Comparison of ENCODE assay signal across 8 cellular contexts in the genomic region with DNA sequence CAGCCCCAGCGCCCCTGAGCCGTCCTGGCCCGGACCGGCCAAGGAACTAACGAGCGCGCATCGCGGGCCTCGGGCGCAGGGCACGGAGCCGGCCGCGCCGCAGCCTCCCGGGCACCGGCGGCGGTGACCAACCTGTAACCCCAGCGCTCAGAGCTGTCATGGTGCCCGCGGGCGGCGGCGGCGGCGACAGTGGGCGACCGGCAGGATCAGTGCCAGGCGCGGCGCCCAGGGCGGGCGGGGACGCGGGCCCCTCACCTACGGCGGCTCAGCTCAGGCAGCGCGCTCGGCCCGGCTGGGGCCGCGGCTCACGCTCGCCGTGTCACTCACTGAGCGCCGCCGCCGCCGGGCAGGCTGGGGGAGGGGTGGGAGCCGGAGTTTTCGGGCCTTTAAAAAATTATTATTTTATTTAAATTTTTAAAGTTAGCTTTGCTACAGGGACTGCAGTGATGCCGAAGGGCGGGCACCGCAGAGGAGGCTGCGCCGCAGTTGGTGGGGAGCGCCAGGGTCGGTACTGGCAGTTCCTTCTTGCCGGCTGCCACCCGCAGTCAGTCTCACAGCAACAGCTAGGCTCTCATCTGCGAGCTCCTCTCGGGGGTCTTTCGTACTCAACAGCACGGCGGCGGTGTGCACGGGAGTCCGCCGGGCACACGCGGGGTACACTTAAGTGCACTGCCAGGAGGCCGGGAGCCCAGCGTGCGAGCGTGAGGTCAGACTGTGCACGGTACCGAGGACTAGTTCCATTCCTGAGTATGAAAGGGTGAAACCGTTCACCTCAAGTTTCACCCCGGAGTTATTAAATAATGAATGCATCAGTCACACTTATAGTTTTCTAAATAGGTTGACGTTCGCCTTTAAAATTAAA. TPM values are rescaled to one million over a fixed set of nuclear protein-coding genes. Genes with fewer than 3 reads are reported as not detected.
A peak's percentile ranks its signal among the peaks of the same experiment; 100 is the strongest.
DNase-seq lines count a peak whose midpoint lies in the region; ATAC-seq and TF ChIP-seq lines count a peak whose summit lies in the region.

Gene NALCN (minus strand): TSS at position 328 of the 862 bp plus-strand sequence. CDS start 17,382 bp downstream, outside the sequence.

- no peaks in the 10 kb centered on the region for H3K27me3 ChIP-seq in testis

- TF ChIP-seq POLR2A in lower leg skin (IDR thresholded peaks at IDR 0.05) (no peak), testis (IDR thresholded peaks at IDR 0.05) (no peak)

- no peaks in the 10 kb centered on the region for H3K4me1 ChIP-seq in ES-I3 (ENCODE audit: insufficient read depth, low read length)
- H3K4me1 ChIP-seq in testis = no peaks in the 10 kb centered on the region

- no peaks in the 10 kb centered on the region for H3K36me3 ChIP-seq in ES-I3 (ENCODE audit: insufficient read depth, low read length)
- H3K36me3 ChIP-seq in testis (ENCODE audit: low read depth, missing control alignments) = no peaks in the 10 kb centered on the region

- WGBS in lower leg skin, 2 donors = 2 to 4% methylated on average over 41 to 44 of the region's 85 CpGs
- 1 to 3% methylated on average over 47 to 63 of the region's 85 CpGs for WGBS in testis, 2 donors

- H3K27ac ChIP-seq in cingulate gyrus (ENCODE audit: low read depth, low read length) (peak within 1 kb of the TSS; percentile 83), testis (peak within 1 kb of the TSS in 1 of 2 donors; percentile 56)

- ATAC-seq in HG03025 (IDR thresholded peaks at IDR 0.05; ENCODE audit: low FRiP score, unreplicated experiment) (no peak), HG03520 (IDR thresholded peaks at IDR 0.05; ENCODE audit: unreplicated experiment) (no peak)

- TF ChIP-seq CTCF in lower leg skin (IDR thresholded peaks at IDR 0.05) (no peak), testis (IDR thresholded peaks at IDR 0.05) (no peak)

- peak within 1 kb of the TSS; percentile 57; the same call in 1 of the 2 replicates for H3K9ac ChIP-seq in ES-I3 (ENCODE audit: low read depth, low read length)

- DNase-seq in NCI-H146 treated with DMSO at 0.1 percent for 48 hours (lab: John Stamatoyannopoulos, UW; ENCODE audit: unreplicated experiment) (peak; percentile 62), lower leg skin (ENCODE audit: low spot score in 2 of 2) (no peak), testis (peak; percentile 31), germinal center (ENCODE audit: low spot score) (no peak)

- H3K4me3 ChIP-seq in lower leg skin (ENCODE audit: low read depth, poor library complexity, severe bottlenecking) = peak within 1 kb of the TSS; percentile 15
- H3K4me3 ChIP-seq in testis = peak within 1 kb of the TSS; percentile 63

- intact Hi-C loops in lower leg skin (cut with DNase I; ENCODE audit: low total_unique reads) = no loop called here
- intact Hi-C loops in testis (cut with DNase I; ENCODE audit: low total_unique reads) = no loop called here

- H3K9me3 ChIP-seq in ES-I3 (ENCODE audit: control insufficient read depth, insufficient read depth, low read length) (no peaks in the 10 kb centered on the region), testis (no peaks in the 10 kb centered on the region)

RNA-seq across cellular contexts. Expression of gene NALCN, which starts in this region (rescaled TPM):
- 1 to 10 TPM in 3 of 4 donors, under 1 TPM in 1; 0.67 to 2.0 (median 1.5) TPM for total RNA-seq in lower leg skin
- 1 to 10 TPM; 3.2 to 4.0 TPM for total RNA-seq in testis
- polyA plus RNA-seq in testis (ENCODE audit: insufficient read depth, low read depth, low replicate concordance) = 2.9 TPM

Comparison
In these comparisons a context has a peak if more than half of its experiments do, and no peak if none do; other contexts are left out.
1. DNase-seq: peak in NCI-H146 treated with DMSO at 0.1 percent for 48 hours (single experiment) and testis (single experiment); none in lower leg skin (0 of 2) and germinal center (single experiment).